In the genomic region with DNA sequence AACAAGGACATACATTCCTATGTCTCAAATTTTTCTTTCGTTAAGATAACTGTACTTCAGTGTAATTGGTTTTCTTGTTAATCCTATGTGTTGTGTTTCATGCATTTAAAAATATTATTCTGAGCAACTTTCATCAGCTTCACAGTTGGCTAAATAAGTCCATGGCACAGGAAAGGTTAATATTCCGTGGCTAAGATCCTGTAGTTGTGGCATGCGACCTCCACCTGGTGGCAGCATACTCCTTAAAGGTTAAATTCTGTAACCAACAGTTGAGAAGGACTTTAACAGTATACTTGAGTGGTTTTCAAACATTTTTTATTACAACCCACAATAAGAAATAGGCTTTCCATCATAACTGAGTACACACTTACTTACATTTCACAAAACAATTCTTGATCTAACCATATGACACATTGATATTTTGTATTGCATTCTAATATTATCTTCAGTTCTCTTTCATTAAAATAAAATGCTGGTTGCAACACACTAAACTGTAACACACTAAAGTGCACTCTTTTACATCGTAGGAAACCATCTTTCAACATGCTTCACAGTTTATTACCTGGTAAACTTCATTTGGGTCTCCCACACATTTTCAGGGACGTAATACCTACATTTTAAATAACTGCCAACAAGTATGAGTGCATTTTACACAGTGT, we compare ENCODE assay signal across 9 cellular contexts.
DNase-seq lines count a peak whose midpoint lies in the region; ATAC-seq, FAIRE-seq and TF ChIP-seq lines count a peak whose summit lies in the region.
"Had no signal": no experiment of that assay in that cellular context is flagged by ENCODE, and none has a peak within 500 bp of the region (broad histone marks: within the 10 kb centered on the region; RNA-seq: fewer than 3 reads in every experiment).

No MANE protein-coding gene starts in this region.

- no peaks in the 10 kb centered on the region for H3K27me3 ChIP-seq in Karpas-422 (ENCODE audit: low read length)

- H3K27ac Mint-ChIP-seq in Calu3 (ENCODE audit: unreplicated experiment) (no peak overlapping the region), MCF 10A (ENCODE audit: low read depth, unreplicated experiment) (no peak overlapping the region)
- H3K27ac Mint-ChIP-seq: stimulated activated naive CD8-positive, alpha-beta T cell treated with anti-CD3 and anti-CD28 coated beads, Interleukin-15, amount 100 ng/mL, for 72 hours had no signal

- DNase-seq in Calu3 (peak; percentile 63), Karpas-422 (peak; percentile 86), RPMI7951 (ENCODE audit: low read depth) (peak; percentile 73), MCF 10A (ENCODE audit: unreplicated experiment) (peak; percentile 76), kidney (peak; percentile 78)
- peak; percentile 29 to 35 for DNase-seq in stimulated activated CD4-positive, alpha-beta T cell treated with anti-CD3 and anti-CD28 coated beads, Interleukin-4, amount 100 ng/mL, for 48 hours (ENCODE audit: low read depth in 2 of 2)

- H3K4me1 Mint-ChIP-seq in Calu3 (ENCODE audit: low read depth, unreplicated experiment) (peaks cover 46% of the 10 kb centered on the region), MCF 10A (ENCODE audit: insufficient read depth, unreplicated experiment) (peaks cover 27% of the 10 kb centered on the region)

- H3K27ac ChIP-seq in Karpas-422 (ENCODE audit: low read length), result peak overlapping the region; percentile 90
- no peak overlapping the region for H3K27ac ChIP-seq in kidney (ENCODE audit: low read depth in 2 of 2, low read length in 2 of 2)

- no peaks in the 10 kb centered on the region for H3K36me3 ChIP-seq in Karpas-422 (ENCODE audit: insufficient read depth, low read length)
- no peaks in the 10 kb centered on the region for H3K36me3 ChIP-seq in kidney (ENCODE audit: control insufficient read depth in 1 of 2, insufficient read depth in 2 of 2, low read length in 2 of 2)

- no peak overlapping the region for H3K4me3 ChIP-seq in Karpas-422 (ENCODE audit: low read length)
- no peak overlapping the region for H3K4me3 ChIP-seq in kidney (ENCODE audit: low read length in 2 of 2)

- H3K9me3 Mint-ChIP-seq in Calu3 (ENCODE audit: low read depth, unreplicated experiment), result no peaks in the 10 kb centered on the region
- H3K9me3 Mint-ChIP-seq in MCF 10A (ENCODE audit: unreplicated experiment), result no peaks in the 10 kb centered on the region
- H3K9me3 Mint-ChIP-seq: stimulated activated naive CD8-positive, alpha-beta T cell treated with anti-CD3 and anti-CD28 coated beads, Interleukin-15, amount 100 ng/mL, for 72 hours had no signal

- H3K4me3 Mint-ChIP-seq in Calu3 (ENCODE audit: low read depth, unreplicated experiment) (no peak overlapping the region), MCF 10A (ENCODE audit: unreplicated experiment) (no peak overlapping the region)
- H3K4me3 Mint-ChIP-seq: stimulated activated naive CD8-positive, alpha-beta T cell treated with anti-CD3 and anti-CD28 coated beads, Interleukin-15, amount 100 ng/mL, for 72 hours had no signal

- H3K9ac ChIP-seq in Karpas-422 (ENCODE audit: low read length) (no peak overlapping the region), kidney (ENCODE audit: low read length in 2 of 2) (no peak overlapping the region)

- no peaks in the 10 kb centered on the region for H3K36me3 Mint-ChIP-seq in Calu3 (ENCODE audit: insufficient read depth, unreplicated experiment)
- H3K36me3 Mint-ChIP-seq in MCF 10A (ENCODE audit: insufficient read depth, unreplicated experiment), result no peaks in the 10 kb centered on the region

- H2AFZ ChIP-seq in Karpas-422 (ENCODE audit: low read length), result no peak overlapping the region

- BruUV-seq in Calu3 (replicated peaks; lab: Mats Ljungman, UMichigan), result no TSS peak
- BruUV-seq in MCF 10A (replicated peaks; lab: Mats Ljungman, UMichigan), result no TSS peak

- peak overlapping the region; percentile 51 for H3K4me2 ChIP-seq in Karpas-422 (ENCODE audit: low read depth, low read length, poor library complexity, severe bottlenecking)

- intact Hi-C loops in Calu3 (cut with micrococcal nuclease; ENCODE audit: unreplicated experiment) (loop anchor here (1.0 to 10.0 kb wide), 4 partner anchors 111 to 992 kb away; no protein-coding TSS in a partner anchor), MCF 10A (cut with micrococcal nuclease) (loop anchor here (1.0 to 10.0 kb wide), 9 partner anchors 84 to 991 kb away; no protein-coding TSS in a partner anchor), kidney (cut with DNase I) (loop anchor here (10.0 kb wide), 1 partner anchor 721 kb away; no protein-coding TSS in a partner anchor)

- H3K4me1 ChIP-seq in Karpas-422 (ENCODE audit: low read length), result peaks cover 67% of the 10 kb centered on the region
- H3K4me1 ChIP-seq in kidney (ENCODE audit: control insufficient read depth in 1 of 2, insufficient read depth in 1 of 2, low read depth in 1 of 2, low read length in 2 of 2), result no peaks in the 10 kb centered on the region

- ATAC-seq in GM19397 (IDR thresholded peaks at IDR 0.05; ENCODE audit: unreplicated experiment), result peak; percentile 55
- no peak for ATAC-seq in HG03039 (IDR thresholded peaks at IDR 0.05; ENCODE audit: unreplicated experiment)
- ATAC-seq: stimulated activated naive CD8-positive, alpha-beta T cell treated with anti-CD3 and anti-CD28 coated beads, Interleukin-15, amount 100 ng/mL, for 72 hours had no signal

- CTCF ChIA-PET in Calu3 (lab: Charles Lee) (no interaction called here), MCF 10A (lab: Yijun Ruan, JAX) (interaction anchor here (0.5 to 4.7 kb wide), 46 partner anchors 8 to 990 kb away, joined by 3 to 20 read pairs (median 4); no protein-coding TSS in a partner anchor)

- H3K9me3 ChIP-seq in Karpas-422 (ENCODE audit: low read length), result no peaks in the 10 kb centered on the region
- H3K9me3 ChIP-seq in kidney (ENCODE audit: control insufficient read depth in 1 of 2, low read length in 2 of 2), result no peaks in the 10 kb centered on the region

- TF ChIP-seq CTCF in Calu3 (IDR thresholded peaks at IDR 0.05; ENCODE audit: unreplicated experiment), result peak; percentile 40
- TF ChIP-seq CTCF in MCF 10A (IDR thresholded peaks at IDR 0.05; ENCODE audit: unreplicated experiment), result peak; percentile 82
- TF ChIP-seq CTCF in kidney (IDR thresholded peaks at IDR 0.05; ENCODE audit: borderline replicate concordance, extremely low read depth, insufficient read depth), result peak; percentile 82

- H4K20me1 ChIP-seq in Karpas-422 (ENCODE audit: insufficient read depth, low read depth, low read length), result 0 out of 2 replicates have a peak, but pooled peaks cover 12% of the 10 kb centered on the region

- FAIRE-seq in kidney (lab: Jason Lieb, UNC), result peak; percentile 38

- no peaks in the 10 kb centered on the region for H3K9me2 ChIP-seq in Karpas-422 (replicated peaks; ENCODE audit: insufficient read depth, low read length)

- H3K79me2 ChIP-seq in Karpas-422 (ENCODE audit: low read length), result peaks cover 12% of the 10 kb centered on the region; the same call in 1 of the 2 replicates

- no peaks in the 10 kb centered on the region for H3K27me3 Mint-ChIP-seq in Calu3 (ENCODE audit: unreplicated experiment)
- no peaks in the 10 kb centered on the region for H3K27me3 Mint-ChIP-seq in MCF 10A (ENCODE audit: insufficient read depth, unreplicated experiment)
- H3K27me3 Mint-ChIP-seq: stimulated activated naive CD8-positive, alpha-beta T cell treated with anti-CD3 and anti-CD28 coated beads, Interleukin-15, amount 100 ng/mL, for 72 hours had no signal

- POLR2A ChIA-PET in MCF 10A (lab: Yijun Ruan, JAX), result interaction anchor here (0.6 to 2.6 kb wide), 20 partner anchors 10 to 719 kb away, joined by 3 to 14 read pairs (median 4); partner anchors contain the start of genes JAG1, MKKS and SLX4IP

Comparison
In these comparisons a context has a peak if more than half of its experiments do, and no peak if none do; other contexts are left out.
1. DNase-seq: peak in every context shown above with its lines; median percentile 86 in Karpas-422; 78 in kidney; 76 in MCF 10A; 73 in RPMI7951; 63 in Calu3; 32 in stimulated activated CD4-positive, alpha-beta T cell treated with anti-CD3 and anti-CD28 coated beads, Interleukin-4, amount 100 ng/mL, for 48 hours.